1 cellular context compared by ENCODE assay signal in genomic region chr13:18956473-18957078, GRCh38.
TF ChIP-seq lines count a peak whose summit lies in the region.

No MANE protein-coding gene starts in this region.

TF ChIP-seq in IMR-90, 13 proteins besides CTCF, POLR2A, EP300 and RAD21 (continued from another document):
- TF ChIP-seq FOS (IDR thresholded peaks at IDR 0.05; ENCODE audit: low read depth, low read length) (no peak), USF2 (IDR thresholded peaks at IDR 0.05; ENCODE audit: low read depth, low read length) (no peak), ELK1 (IDR thresholded peaks at IDR 0.05; ENCODE audit: borderline replicate concordance, low read depth, low read length) (no peak), MAZ (IDR thresholded peaks at IDR 0.05; ENCODE audit: borderline replicate concordance, low read depth, low read length) (no peak), CHD1 (IDR thresholded peaks at IDR 0.05; ENCODE audit: low read depth, low read length) (no peak), MXI1 (IDR thresholded peaks at IDR 0.05; ENCODE audit: borderline replicate concordance, low read depth, low read length) (no peak), BHLHE40 (IDR thresholded peaks at IDR 0.05; ENCODE audit: low read depth, low read length) (no peak)
TF ChIP-seq in IMR-90: peak in this region for 0.
